ENCODE assay signal across 9 cellular contexts in the genomic region with DNA sequence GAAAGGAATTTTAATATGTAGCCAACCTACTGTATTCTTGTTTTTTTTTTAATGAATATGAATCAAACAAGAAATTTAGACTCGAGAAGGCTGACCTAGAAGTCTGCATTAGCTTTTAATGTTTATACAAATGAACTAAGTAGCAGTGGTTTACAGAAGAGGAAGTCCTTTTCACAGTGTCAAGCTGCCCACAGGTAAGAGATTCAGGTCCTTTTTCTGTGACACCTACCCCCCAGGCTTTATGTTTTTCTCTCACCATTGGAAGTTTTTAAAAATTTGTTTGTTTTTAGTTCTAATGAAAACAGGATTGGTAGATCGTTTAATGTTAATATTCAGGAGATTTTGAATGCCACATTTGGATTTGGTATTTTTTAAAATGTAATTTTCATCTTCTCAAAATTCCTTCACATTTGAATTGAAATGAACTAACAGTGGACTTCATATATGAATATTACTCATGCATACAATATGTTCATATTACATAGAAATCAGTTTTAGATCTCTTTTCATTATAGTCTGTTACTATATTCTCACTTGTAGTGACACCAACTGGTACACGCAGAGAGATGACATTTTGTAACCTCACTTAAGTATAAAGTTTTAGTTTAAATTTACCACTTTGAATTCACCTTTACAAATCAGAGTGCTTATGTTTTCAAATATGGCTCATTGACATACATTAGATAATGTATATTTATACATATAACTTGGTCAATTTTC. TPM values are rescaled to one million over a fixed set of nuclear protein-coding genes. Genes with fewer than 3 reads are reported as not detected.
DNase-seq lines count a peak whose midpoint lies in the region; ATAC-seq and TF ChIP-seq lines count a peak whose summit lies in the region.
"Had no signal": no experiment of that assay in that cellular context is flagged by ENCODE, and none has a peak within 500 bp of the region (broad histone marks: within the 10 kb centered on the region; RNA-seq: fewer than 3 reads in every experiment).

No MANE protein-coding gene starts in this region.

- H3K36me3 ChIP-seq in right lobe of liver: no peaks in the 10 kb centered on the region

- WGBS in right lobe of liver (ENCODE audit: insufficient coverage, low coverage, low lambda C conversion rate, missing lambda C conversion rate): 9% methylated on average over 3 of the region's 3 CpGs

- intact Hi-C loops in right lobe of liver (cut with DNase I): no loop called here

- H3K4me3 ChIP-seq in right lobe of liver: peak overlapping the region in 2 of 3 donors; percentile 14 to 26
- H3K4me3 ChIP-seq: BLaER1 treated with 17β-estradiol and CSF1 and Interleukin-3, amounts not matched to agents 10 nM and 100 nM had no signal

- peaks cover 0 to 47% (median 0%) of the 10 kb centered on the region in 4 donors for H3K4me1 ChIP-seq in right lobe of liver

- peaks cover 5% of the 10 kb centered on the region for H3K9me3 Mint-ChIP-seq in WTC11

- ATAC-seq in activated CD4-positive, CD25-positive, alpha-beta regulatory T cell treated with anti-CD3 and anti-CD28 coated beads, Interleukin-2, amount 50 U/mL, for 24 hours: peak; percentile 4 to 6
- peak; percentile 46 for ATAC-seq in HG03039 (IDR thresholded peaks at IDR 0.05; ENCODE audit: unreplicated experiment)
- no peak for ATAC-seq in WTC11
- peak in 3 of 4 donors; percentile 29 to 63 (median 40) for ATAC-seq in right lobe of liver

- DNase-seq in activated CD4-positive, CD25-positive, alpha-beta regulatory T cell (lab: John Stamatoyannopoulos, UW): no peak
- DNase-seq in WTC11 (ENCODE audit: low spot score) (no peak), right lobe of liver (no peak), SIG-M5 treated with dmso at 0.1 percent for 504 hours (lab: John Stamatoyannopoulos, UW; ENCODE audit: unreplicated experiment) (no peak), GOT3 (lab: John Stamatoyannopoulos, UW) (no peak), SW 1271 (lab: John Stamatoyannopoulos, UW) (no peak)

- no peaks in the 10 kb centered on the region for H3K27me3 ChIP-seq in right lobe of liver
- H3K27me3 ChIP-seq: BLaER1 treated with 17β-estradiol and CSF1 and Interleukin-3, amounts not matched to agents 10 nM and 100 nM had no signal

- TF ChIP-seq CTCF in WTC11 (IDR thresholded peaks at IDR 0.05): no peak
- peak in 2 of 4 donors; percentile 7 for TF ChIP-seq CTCF in right lobe of liver (IDR thresholded peaks at IDR 0.05)

- peak overlapping the region; percentile 95 for H3K27ac Mint-ChIP-seq in WTC11

- peak overlapping the region; percentile 47 to 67 (median 63) for H3K27ac ChIP-seq in right lobe of liver

- CTCF ChIA-PET in WTC11 (lab: Charles Lee): interaction anchor here (1.0 to 2.1 kb wide), 4 partner anchors 30 to 157 kb away, joined by 3 to 6 read pairs (median 4); a partner anchor contains a TSS

- H3K4me1 Mint-ChIP-seq in WTC11: peaks cover 86% of the 10 kb centered on the region

- no peaks in the 10 kb centered on the region for H3K27me3 Mint-ChIP-seq in WTC11 (ENCODE audit: low read depth)

- H3K36me3 Mint-ChIP-seq in WTC11: peaks cover 4% of the 10 kb centered on the region

- peaks cover 0 to 5% (median 0%) of the 10 kb centered on the region in 4 donors for H3K9me3 ChIP-seq in right lobe of liver

- POLR2A ChIA-PET in WTC11 (lab: Charles Lee): interaction anchor here (1.0 to 2.6 kb wide), 4 partner anchors 12 to 137 kb away, joined by 3 to 16 read pairs (median 8); a partner anchor contains a TSS

- no peak overlapping the region for H3K4me3 Mint-ChIP-seq in WTC11

- no peak for TF ChIP-seq POLR2A in right lobe of liver (IDR thresholded peaks at IDR 0.05)

TF ChIP-seq in WTC11, 78 proteins besides CTCF, POLR2A, EP300 and RAD21 (continues in another document):
- TF ChIP-seq NFYB (CRISPR knock-in tag; conservative IDR thresholded peaks at IDR 0.05; ENCODE audit: low read depth) (no peak), FOXP1 (CRISPR knock-in tag; IDR thresholded peaks at IDR 0.05; ENCODE audit: borderline replicate concordance) (no peak), CREB1 (CRISPR knock-in tag; IDR thresholded peaks at IDR 0.05) (no peak), ZNF317 (CRISPR knock-in tag; IDR thresholded peaks at IDR 0.05; ENCODE audit: borderline replicate concordance, low read depth) (no peak), HMGA2 (CRISPR knock-in tag; IDR thresholded peaks at IDR 0.05) (no peak), ZBTB21 (CRISPR knock-in tag; IDR thresholded peaks at IDR 0.05; ENCODE audit: borderline replicate concordance) (no peak), SMAD3 (CRISPR knock-in tag; IDR thresholded peaks at IDR 0.05; ENCODE audit: borderline replicate concordance) (no peak), SP1 (CRISPR knock-in tag; conservative IDR thresholded peaks at IDR 0.05) (no peak), EMX1 (CRISPR knock-in tag; IDR thresholded peaks at IDR 0.05) (no peak), MXD4 (CRISPR knock-in tag; IDR thresholded peaks at IDR 0.05; ENCODE audit: borderline replicate concordance) (no peak)
- TF ChIP-seq, protein P1, sequence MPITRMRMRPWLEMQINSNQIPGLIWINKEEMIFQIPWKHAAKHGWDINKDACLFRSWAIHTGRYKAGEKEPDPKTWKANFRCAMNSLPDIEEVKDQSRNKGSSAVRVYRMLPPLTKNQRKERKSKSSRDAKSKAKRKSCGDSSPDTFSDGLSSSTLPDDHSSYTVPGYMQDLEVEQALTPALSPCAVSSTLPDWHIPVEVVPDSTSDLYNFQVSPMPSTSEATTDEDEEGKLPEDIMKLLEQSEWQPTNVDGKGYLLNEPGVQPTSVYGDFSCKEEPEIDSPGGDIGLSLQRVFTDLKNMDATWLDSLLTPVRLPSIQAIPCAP (CRISPR knock-in tag; IDR thresholded peaks at IDR 0.05): no peak
- TF ChIP-seq, protein P2, sequence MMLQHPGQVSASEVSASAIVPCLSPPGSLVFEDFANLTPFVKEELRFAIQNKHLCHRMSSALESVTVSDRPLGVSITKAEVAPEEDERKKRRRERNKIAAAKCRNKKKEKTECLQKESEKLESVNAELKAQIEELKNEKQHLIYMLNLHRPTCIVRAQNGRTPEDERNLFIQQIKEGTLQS (CRISPR knock-in tag; conservative IDR thresholded peaks at IDR 0.05): no peak
- TF ChIP-seq, protein P3, sequence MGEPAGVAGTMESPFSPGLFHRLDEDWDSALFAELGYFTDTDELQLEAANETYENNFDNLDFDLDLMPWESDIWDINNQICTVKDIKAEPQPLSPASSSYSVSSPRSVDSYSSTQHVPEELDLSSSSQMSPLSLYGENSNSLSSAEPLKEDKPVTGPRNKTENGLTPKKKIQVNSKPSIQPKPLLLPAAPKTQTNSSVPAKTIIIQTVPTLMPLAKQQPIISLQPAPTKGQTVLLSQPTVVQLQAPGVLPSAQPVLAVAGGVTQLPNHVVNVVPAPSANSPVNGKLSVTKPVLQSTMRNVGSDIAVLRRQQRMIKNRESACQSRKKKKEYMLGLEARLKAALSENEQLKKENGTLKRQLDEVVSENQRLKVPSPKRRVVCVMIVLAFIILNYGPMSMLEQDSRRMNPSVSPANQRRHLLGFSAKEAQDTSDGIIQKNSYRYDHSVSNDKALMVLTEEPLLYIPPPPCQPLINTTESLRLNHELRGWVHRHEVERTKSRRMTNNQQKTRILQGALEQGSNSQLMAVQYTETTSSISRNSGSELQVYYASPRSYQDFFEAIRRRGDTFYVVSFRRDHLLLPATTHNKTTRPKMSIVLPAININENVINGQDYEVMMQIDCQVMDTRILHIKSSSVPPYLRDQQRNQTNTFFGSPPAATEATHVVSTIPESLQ (CRISPR knock-in tag; IDR thresholded peaks at IDR 0.05): no peak
- TF ChIP-seq, protein P4, sequence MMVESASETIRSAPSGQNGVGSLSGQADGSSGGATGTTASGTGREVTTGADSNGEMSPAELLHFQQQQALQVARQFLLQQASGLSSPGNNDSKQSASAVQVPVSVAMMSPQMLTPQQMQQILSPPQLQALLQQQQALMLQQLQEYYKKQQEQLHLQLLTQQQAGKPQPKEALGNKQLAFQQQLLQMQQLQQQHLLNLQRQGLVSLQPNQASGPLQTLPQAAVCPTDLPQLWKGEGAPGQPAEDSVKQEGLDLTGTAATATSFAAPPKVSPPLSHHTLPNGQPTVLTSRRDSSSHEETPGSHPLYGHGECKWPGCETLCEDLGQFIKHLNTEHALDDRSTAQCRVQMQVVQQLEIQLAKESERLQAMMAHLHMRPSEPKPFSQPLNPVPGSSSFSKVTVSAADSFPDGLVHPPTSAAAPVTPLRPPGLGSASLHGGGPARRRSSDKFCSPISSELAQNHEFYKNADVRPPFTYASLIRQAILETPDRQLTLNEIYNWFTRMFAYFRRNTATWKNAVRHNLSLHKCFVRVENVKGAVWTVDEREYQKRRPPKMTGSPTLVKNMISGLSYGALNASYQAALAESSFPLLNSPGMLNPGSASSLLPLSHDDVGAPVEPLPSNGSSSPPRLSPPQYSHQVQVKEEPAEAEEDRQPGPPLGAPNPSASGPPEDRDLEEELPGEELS (CRISPR knock-in tag; IDR thresholded peaks at IDR 0.05): no peak
- TF ChIP-seq, protein P5, sequence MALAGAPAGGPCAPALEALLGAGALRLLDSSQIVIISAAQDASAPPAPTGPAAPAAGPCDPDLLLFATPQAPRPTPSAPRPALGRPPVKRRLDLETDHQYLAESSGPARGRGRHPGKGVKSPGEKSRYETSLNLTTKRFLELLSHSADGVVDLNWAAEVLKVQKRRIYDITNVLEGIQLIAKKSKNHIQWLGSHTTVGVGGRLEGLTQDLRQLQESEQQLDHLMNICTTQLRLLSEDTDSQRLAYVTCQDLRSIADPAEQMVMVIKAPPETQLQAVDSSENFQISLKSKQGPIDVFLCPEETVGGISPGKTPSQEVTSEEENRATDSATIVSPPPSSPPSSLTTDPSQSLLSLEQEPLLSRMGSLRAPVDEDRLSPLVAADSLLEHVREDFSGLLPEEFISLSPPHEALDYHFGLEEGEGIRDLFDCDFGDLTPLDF (CRISPR knock-in tag; IDR thresholded peaks at IDR 0.05): no peak
- TF ChIP-seq, protein P6, sequence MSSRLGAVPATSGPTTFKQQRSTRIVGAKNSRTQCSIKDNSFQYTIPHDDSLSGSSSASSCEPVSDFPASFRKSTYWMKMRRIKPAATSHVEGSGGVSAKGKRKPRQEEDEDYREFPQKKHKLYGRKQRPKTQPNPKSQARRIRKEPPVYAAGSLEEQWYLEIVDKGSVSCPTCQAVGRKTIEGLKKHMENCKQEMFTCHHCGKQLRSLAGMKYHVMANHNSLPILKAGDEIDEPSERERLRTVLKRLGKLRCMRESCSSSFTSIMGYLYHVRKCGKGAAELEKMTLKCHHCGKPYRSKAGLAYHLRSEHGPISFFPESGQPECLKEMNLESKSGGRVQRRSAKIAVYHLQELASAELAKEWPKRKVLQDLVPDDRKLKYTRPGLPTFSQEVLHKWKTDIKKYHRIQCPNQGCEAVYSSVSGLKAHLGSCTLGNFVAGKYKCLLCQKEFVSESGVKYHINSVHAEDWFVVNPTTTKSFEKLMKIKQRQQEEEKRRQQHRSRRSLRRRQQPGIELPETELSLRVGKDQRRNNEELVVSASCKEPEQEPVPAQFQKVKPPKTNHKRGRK (CRISPR knock-in tag; IDR thresholded peaks at IDR 0.05; ENCODE audit: borderline replicate concordance): no peak

RNA-seq across cellular contexts. Expression of a gene that starts 29.7 kb away (rescaled TPM):
- total RNA-seq in WTC11 (2021): 141 to 169 TPM (median 167 TPM) in 3 replicates
- total RNA-seq in right lobe of liver: 10 to 100 TPM; 17.5 to 33.6 (median 27.4) TPM
